1 cellular context compared by ENCODE assay signal in the genomic region with DNA sequence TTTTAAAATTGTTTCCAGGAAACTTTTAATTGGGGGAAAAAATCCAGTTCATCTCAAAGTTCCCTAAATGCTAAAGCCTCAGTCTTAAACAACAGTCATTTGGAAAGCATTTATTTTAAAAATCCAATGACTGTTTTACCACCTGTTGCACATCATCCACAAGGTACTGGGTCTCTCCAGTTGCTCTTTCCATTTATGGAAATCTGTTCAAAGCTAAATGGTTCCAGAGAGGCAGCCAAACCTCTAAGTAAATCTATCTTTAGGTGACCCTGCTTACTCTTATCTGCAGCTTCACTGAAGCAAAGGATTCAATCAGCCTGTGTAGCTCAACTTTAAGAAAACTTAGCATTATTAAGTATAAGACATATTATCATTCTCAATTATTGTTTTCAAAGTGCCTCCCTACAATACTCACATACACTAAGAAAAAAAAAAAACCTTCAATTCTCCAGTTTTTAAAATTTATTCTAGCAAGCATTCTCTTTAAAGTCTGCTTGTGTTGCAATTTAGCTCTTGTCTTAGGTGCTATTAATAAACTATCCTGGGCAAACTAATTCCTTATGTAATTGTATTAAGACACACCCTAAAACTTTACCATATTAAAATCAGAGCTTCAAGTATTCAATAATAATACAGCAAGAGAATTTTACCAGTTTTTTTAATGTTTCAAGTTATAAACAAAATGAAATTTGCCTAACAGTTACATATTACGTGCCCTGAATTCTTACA.
TF ChIP-seq lines count a peak whose summit lies in the region.

No MANE protein-coding gene starts in this region.

TF ChIP-seq in K562, 482 proteins besides CTCF, POLR2A, EP300 and RAD21 (continued from another document):
- TF ChIP-seq, protein P1, sequence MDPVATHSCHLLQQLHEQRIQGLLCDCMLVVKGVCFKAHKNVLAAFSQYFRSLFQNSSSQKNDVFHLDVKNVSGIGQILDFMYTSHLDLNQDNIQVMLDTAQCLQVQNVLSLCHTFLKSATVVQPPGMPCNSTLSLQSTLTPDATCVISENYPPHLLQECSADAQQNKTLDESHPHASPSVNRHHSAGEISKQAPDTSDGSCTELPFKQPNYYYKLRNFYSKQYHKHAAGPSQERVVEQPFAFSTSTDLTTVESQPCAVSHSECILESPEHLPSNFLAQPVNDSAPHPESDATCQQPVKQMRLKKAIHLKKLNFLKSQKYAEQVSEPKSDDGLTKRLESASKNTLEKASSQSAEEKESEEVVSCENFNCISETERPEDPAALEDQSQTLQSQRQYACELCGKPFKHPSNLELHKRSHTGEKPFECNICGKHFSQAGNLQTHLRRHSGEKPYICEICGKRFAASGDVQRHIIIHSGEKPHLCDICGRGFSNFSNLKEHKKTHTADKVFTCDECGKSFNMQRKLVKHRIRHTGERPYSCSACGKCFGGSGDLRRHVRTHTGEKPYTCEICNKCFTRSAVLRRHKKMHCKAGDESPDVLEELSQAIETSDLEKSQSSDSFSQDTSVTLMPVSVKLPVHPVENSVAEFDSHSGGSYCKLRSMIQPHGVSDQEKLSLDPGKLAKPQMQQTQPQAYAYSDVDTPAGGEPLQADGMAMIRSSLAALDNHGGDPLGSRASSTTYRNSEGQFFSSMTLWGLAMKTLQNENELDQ (CRISPR knock-in tag; IDR thresholded peaks at IDR 0.05; ENCODE audit: borderline replicate concordance), result no peak
- TF ChIP-seq TBP (optimal IDR thresholded peaks at IDR 0.05; ENCODE audit: low read depth, low read length) (no peak), MECOM (CRISPR knock-in tag; IDR thresholded peaks at IDR 0.05) (no peak), ZC3H8 (IDR thresholded peaks at IDR 0.05) (no peak), ELF1 (tag; IDR thresholded peaks at IDR 0.05) (no peak), KLF16 (IDR thresholded peaks at IDR 0.05) (no peak), ZNF668 (CRISPR knock-in tag; IDR thresholded peaks at IDR 0.05) (no peak), HDAC6 (IDR thresholded peaks at IDR 0.05; ENCODE audit: low read depth, low read length) (no peak), ZNF217 (CRISPR knock-in tag; IDR thresholded peaks at IDR 0.05) (no peak)
- TF ChIP-seq, protein P2, sequence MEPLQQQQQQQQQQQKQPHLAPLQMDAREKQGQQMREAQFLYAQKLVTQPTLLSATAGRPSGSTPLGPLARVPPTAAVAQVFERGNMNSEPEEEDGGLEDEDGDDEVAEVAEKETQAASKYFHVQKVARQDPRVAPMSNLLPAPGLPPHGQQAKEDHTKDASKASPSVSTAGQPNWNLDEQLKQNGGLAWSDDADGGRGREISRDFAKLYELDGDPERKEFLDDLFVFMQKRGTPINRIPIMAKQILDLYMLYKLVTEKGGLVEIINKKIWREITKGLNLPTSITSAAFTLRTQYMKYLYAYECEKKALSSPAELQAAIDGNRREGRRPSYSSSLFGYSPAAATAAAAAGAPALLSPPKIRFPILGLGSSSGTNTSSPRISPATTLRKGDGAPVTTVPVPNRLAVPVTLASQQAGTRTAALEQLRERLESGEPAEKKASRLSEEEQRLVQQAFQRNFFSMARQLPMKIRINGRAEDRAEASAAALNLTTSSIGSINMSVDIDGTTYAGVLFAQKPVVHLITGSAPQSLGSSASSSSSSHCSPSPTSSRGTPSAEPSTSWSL (CRISPR knock-in tag; IDR thresholded peaks at IDR 0.05; ENCODE audit: borderline replicate concordance), result no peak
TF ChIP-seq in K562: peak in this region for 0.
